ENCODE assay signal across 17 cellular contexts in the genomic region with DNA sequence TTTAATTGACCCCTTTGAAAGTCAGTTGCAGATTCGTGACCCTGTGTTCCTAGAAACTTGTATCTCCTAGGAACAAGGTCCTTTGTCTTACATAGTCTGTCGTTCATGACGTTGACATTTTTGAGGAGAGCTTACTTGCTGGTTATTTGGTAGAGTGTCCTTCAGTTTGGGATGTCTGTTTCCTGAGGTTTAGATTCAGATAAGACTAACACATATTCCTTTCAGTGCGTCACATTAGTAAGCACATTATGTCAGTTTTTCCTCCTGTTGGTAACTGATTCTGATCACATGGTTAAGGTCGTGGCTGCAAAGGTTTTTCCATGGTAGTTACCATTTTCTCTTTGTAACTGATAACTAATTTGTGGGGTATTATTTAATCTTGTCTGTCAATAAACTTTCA.
"Had no signal": no experiment of that assay in that cellular context is flagged by ENCODE, and none has a peak within 500 bp of the region (broad histone marks: within the 10 kb centered on the region; RNA-seq: fewer than 3 reads in every experiment).

No MANE protein-coding gene starts in this region.

- DNase-seq: effector memory CD4-positive, alpha-beta T cell; esophagus squamous epithelium; foreskin fibroblast; kidney; left cardiac atrium; left ventricle myocardium inferior; lower lobe of right lung; natural killer cell; sigmoid colon; stimulated activated CD4-positive, alpha-beta T cell treated with anti-CD3 and anti-CD28 coated beads, Interleukin-2, amount 100 ng/mL, for 24 hours; stimulated activated naive CD4-positive, alpha-beta T cell; thyroid gland had no signal

- H3K4me1 Mint-ChIP-seq: memory B cell, mesothelial cell of epicardium, neural crest cell had no signal

- ATAC-seq: gastroesophageal sphincter, left cardiac atrium, lower lobe of right lung, natural killer cell had no signal

- H3K27ac Mint-ChIP-seq: memory B cell, mesothelial cell of epicardium, natural killer cell, type B pancreatic cell had no signal

- H3K9me3 Mint-ChIP-seq: memory B cell, mesothelial cell of epicardium, natural killer cell, neural crest cell, type B pancreatic cell had no signal

- H3K4me3 Mint-ChIP-seq: memory B cell, mesothelial cell of epicardium, natural killer cell, neural crest cell, type B pancreatic cell had no signal

- H3K27me3 Mint-ChIP-seq: memory B cell, type B pancreatic cell had no signal

- H3K36me3 Mint-ChIP-seq: natural killer cell had no signal
